Comparison of ENCODE assay signal across 8 cellular contexts in the genomic region with DNA sequence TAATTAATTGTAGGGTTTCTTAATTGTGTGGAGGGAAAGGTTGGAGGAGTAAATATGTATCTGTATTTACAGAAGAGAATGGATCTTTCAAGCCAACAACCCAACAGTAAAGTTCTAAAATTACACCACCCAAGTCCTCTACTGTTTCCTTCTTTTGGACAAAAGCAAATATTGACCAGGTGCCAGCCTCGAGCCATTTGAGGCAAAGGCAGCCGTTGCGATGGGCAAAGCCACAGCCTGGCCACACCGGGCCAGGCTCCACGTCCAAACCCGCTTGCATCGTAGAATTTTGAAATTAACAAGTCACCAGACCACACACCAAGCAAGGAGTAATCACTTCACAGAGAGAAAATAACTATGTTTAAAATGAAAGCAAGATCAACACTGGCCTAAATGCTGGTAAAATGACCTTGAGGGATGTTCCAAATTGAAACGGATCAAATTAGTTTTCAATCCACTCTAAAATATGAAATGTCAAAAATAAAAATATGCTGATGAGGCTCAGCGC.
DNase-seq lines count a peak whose midpoint lies in the region; ATAC-seq, FAIRE-seq and TF ChIP-seq lines count a peak whose summit lies in the region.
"Not testable (repeated sequence)": the region's sequence is repeated elsewhere in the genome, so short reads cannot be mapped to it uniquely, and the experiment has no call there.

No MANE protein-coding gene starts in this region.

- H3K9me3 ChIP-seq in upper lobe of right lung = not testable (repeated sequence)

- peak; percentile 57 for FAIRE-seq in H54 (lab: Jason Lieb, UNC)
- peak; percentile 81 for FAIRE-seq in RCC 7860 (lab: Jason Lieb, UNC)

- TF ChIP-seq POLR2A in H54 (IDR thresholded peaks at IDR 0.05; ENCODE audit: low read depth, low read length) = not testable (repeated sequence)

- not testable (repeated sequence) for H3K27ac Mint-ChIP-seq in activated T-helper 17 cell treated with anti-CD3 and anti-CD28 coated beads, Interleukin-2, amount 50 U/mL, for 72 hours

- not testable (repeated sequence) for H3K4me3 ChIP-seq in upper lobe of right lung

- not testable (repeated sequence) for TF ChIP-seq CTCF in upper lobe of right lung (IDR thresholded peaks at IDR 0.05)

- intact Hi-C loops in upper lobe of right lung (cut with DNase I) = not testable (repeated sequence)

- DNase-seq in H54 (ENCODE audit: insufficient read length, low spot score); RCC 7860 (ENCODE audit: low spot score); upper lobe of right lung: not testable (repeated sequence)
- DNase-seq in fibroblast of gingiva (ENCODE audit: low read depth) (peak; percentile 26), myocyte (ENCODE audit: low read depth) (peak; percentile 49)

- H3K27me3 Mint-ChIP-seq in activated T-helper 17 cell treated with anti-CD3 and anti-CD28 coated beads, Interleukin-2, amount 50 U/mL, for 72 hours = not testable (repeated sequence)

- not testable (repeated sequence) for H3K27ac ChIP-seq in upper lobe of right lung

- not testable (repeated sequence) for H3K9me3 Mint-ChIP-seq in activated T-helper 17 cell treated with anti-CD3 and anti-CD28 coated beads, Interleukin-2, amount 50 U/mL, for 72 hours

- H3K36me3 ChIP-seq in upper lobe of right lung = not testable (repeated sequence)

- not testable (repeated sequence) for H3K4me1 Mint-ChIP-seq in activated T-helper 17 cell treated with anti-CD3 and anti-CD28 coated beads, Interleukin-2, amount 50 U/mL, for 72 hours

- peak overlapping the region; percentile 28 for H3K4me3 Mint-ChIP-seq in activated T-helper 17 cell treated with anti-CD3 and anti-CD28 coated beads, Interleukin-2, amount 50 U/mL, for 72 hours

- not testable (repeated sequence) for H3K27me3 ChIP-seq in upper lobe of right lung

- not testable (repeated sequence) for H3K36me3 Mint-ChIP-seq in activated T-helper 17 cell treated with anti-CD3 and anti-CD28 coated beads, Interleukin-2, amount 50 U/mL, for 72 hours (ENCODE audit: low read depth)

- not testable (repeated sequence) for H3K4me1 ChIP-seq in upper lobe of right lung

- ATAC-seq in GM18873 (IDR thresholded peaks at IDR 0.05; ENCODE audit: low FRiP score, unreplicated experiment) (peak; percentile 15), HG03442 (IDR thresholded peaks at IDR 0.05; ENCODE audit: unreplicated experiment) (peak; percentile 11), upper lobe of right lung (peak; percentile 5)
- ATAC-seq in activated T-helper 17 cell treated with anti-CD3 and anti-CD28 coated beads, Interleukin-2, amount 50 U/mL, for 72 hours (replicated peaks) = peak; percentile 4
